ENCODE assay signal across 1 cellular context in the genomic region with DNA sequence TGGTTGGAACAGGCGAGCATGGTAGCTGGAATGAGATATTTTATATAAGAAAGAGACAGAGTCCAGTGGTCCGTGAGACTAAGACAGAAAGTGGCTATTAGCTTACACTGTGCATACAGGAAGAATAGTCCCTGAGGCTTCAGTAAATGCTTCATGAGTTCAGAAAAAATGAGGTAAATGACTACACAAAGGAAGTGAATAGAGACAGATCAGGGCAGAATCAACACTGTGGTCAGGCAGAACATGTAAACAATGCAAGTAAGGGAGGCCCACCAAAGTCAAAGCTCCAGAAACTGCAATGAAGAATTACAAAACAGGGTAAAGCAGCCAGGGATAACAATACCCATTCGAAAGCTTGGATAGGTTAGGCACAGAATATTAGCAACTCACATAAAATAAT.
TF ChIP-seq lines count a peak whose summit lies in the region.

No MANE protein-coding gene starts in this region.

TF ChIP-seq in GM23338, 12 proteins besides CTCF, POLR2A, EP300 and RAD21 (continued from another document):
- no peak for TF ChIP-seq REST (IDR thresholded peaks at IDR 0.05; ENCODE audit: unreplicated experiment)
- no peak for TF ChIP-seq ZNF462 (CRISPR knock-in tag; IDR thresholded peaks at IDR 0.05)
- TF ChIP-seq JUNB (IDR thresholded peaks at IDR 0.05; ENCODE audit: unreplicated experiment): no peak
